In the genomic region with DNA sequence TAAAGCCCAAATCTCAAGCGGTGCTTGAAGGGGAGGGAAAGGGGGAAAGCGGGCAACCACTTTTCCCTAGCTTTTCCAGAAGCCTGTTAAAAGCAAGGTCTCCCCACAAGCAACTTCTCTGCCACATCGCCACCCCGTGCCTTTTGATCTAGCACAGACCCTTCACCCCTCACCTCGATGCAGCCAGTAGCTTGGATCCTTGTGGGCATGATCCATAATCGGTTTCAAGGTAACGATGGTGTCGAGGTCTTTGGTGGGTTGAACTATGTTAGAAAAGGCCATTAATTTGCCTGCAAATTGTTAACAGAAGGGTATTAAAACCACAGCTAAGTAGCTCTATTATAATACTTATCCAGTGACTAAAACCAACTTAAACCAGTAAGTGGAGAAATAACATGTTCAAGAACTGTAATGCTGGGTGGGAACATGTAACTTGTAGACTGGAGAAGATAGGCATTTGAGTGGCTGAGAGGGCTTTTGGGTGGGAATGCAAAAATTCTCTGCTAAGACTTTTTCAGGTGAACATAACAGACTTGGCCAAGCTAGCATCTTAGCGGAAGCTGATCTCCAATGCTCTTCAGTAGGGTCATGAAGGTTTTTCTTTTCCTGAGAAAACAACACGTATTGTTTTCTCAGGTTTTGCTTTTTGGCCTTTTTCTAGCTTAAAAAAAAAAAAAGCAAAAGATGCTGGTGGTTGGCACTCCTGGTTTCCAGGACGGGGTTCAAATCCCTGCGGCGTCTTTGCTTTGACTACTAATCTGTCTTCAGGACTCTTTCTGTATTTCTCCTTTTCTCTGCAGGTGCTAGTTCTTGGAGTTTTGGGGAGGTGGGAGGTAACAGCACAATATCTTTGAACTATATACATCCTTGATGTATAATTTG, we compare ENCODE assay signal across 8 cellular contexts. TPM values are rescaled to one million over a fixed set of nuclear protein-coding genes. Genes with fewer than 3 reads are reported as not detected.
A peak's percentile ranks its signal among the peaks of the same experiment; 100 is the strongest.
DNase-seq lines count a peak whose midpoint lies in the region; ATAC-seq and TF ChIP-seq lines count a peak whose summit lies in the region.

No MANE protein-coding gene starts in this region.

- H3K9me3 ChIP-seq in BLaER1, result no peaks in the 10 kb centered on the region
- H3K9me3 ChIP-seq in IMR-90 (ENCODE audit: control insufficient read depth, insufficient read depth, low read length), result no peaks in the 10 kb centered on the region
- H3K9me3 ChIP-seq in mononuclear cell (ENCODE audit: low read depth, low read length), result no peaks in the 10 kb centered on the region
- H3K9me3 ChIP-seq in SJCRH30 (replicated peaks), result no peaks in the 10 kb centered on the region

- ATAC-seq in IMR-90 (ENCODE audit: low read depth), result no peak

- TF ChIP-seq CTCF in IMR-90 (conservative IDR thresholded peaks at IDR 0.05; ENCODE audit: low read depth, low read length) (no peak), cardiac fibroblast (IDR thresholded peaks at IDR 0.05; ENCODE audit: low read depth, low read length) (no peak)

- H3K4me2 ChIP-seq in BLaER1, result peak overlapping the region; percentile 93
- peak overlapping the region; percentile 74 for H3K4me2 ChIP-seq in IMR-90 (ENCODE audit: low read depth, low read length)

- DNase-seq in IMR-90, result peak; percentile 52
- peak; percentile 62 to 70 for DNase-seq in cardiac fibroblast (ENCODE audit: low read depth in 2 of 2)
- no peak for DNase-seq in NCI-H1417 treated with DMSO at 0.1 percent for 48 hours (lab: John Stamatoyannopoulos, UW)
- no peak for DNase-seq in SJCRH30
- no peak for DNase-seq in islet precursor cell
- DNase-seq in ecto neural progenitor cell (ENCODE audit: low spot score), result no peak

- WGBS in IMR-90 (ENCODE audit: extremely low coverage in 2 of 2, insufficient read length in 1 of 2), 2 experiments, result 38% methylated on average over 2 of the region's 13 CpGs; no CpG with 5 or more reads in 1 of the 2 experiments

- peaks cover 0 to 29% of the 10 kb centered on the region in 2 experiments; a peak in 2 of 4 replicates for H3K79me1 ChIP-seq in IMR-90 (ENCODE audit: low read depth in 1 of 2, low read length in 2 of 2)

- H2BK120ac ChIP-seq in IMR-90 (ENCODE audit: low read depth, low read length), result no peak overlapping the region

- no peak overlapping the region for H2AK5ac ChIP-seq in IMR-90 (ENCODE audit: low read depth, low read length)

- in situ Hi-C loops in IMR-90 (cut with MboI; ENCODE audit: low sequenced_read_pairs), result loop anchor here (5.0 kb wide), 1 partner anchor 33 kb away; no protein-coding TSS in a partner anchor

- H2AFZ ChIP-seq in IMR-90 (replicated peaks; ENCODE audit: low read length, poor library complexity), result peak overlapping the region; percentile 53

- POLR2A ChIA-PET in IMR-90 (lab: Charles Lee; ENCODE audit: unreplicated experiment), result interaction anchor here (0.6 to 14.2 kb wide), 10 partner anchors 7 to 135 kb away, joined by 3 to 494 read pairs (median 18); partner anchors contain the start of genes FRMD8, MALAT1 and NEAT1

- H3K56ac ChIP-seq in IMR-90 (ENCODE audit: extremely low read depth, insufficient read depth, low read length), result peak overlapping the region; percentile 82; the same call in 1 of the 2 replicates

- peak overlapping the region; percentile 62 for H3K4ac ChIP-seq in IMR-90 (ENCODE audit: low read depth, low read length)

- no peak overlapping the region for H4K5ac ChIP-seq in IMR-90 (ENCODE audit: low read depth, low read length)

- dilution Hi-C loops in IMR-90 (cut with HindIII; ENCODE audit: low sequenced_read_pairs, unreplicated experiment), result no loop called here

- TF ChIP-seq POLR2A in IMR-90 (IDR thresholded peaks at IDR 0.05; ENCODE audit: low read depth, low read length), result no peak

- intact Hi-C loops in IMR-90 (cut with micrococcal nuclease), result loop anchor here (5.0 kb wide), 1 partner anchor 33 kb away; no protein-coding TSS in a partner anchor

- H3K23ac ChIP-seq in IMR-90 (ENCODE audit: low read depth, low read length), result peak overlapping the region; percentile 95

- H3K4me1 ChIP-seq in BLaER1, result peaks cover 64% of the 10 kb centered on the region
- H3K4me1 ChIP-seq in IMR-90 (ENCODE audit: control insufficient read depth, insufficient read depth, low read length), result no peaks in the 10 kb centered on the region
- peaks cover 60% of the 10 kb centered on the region for H3K4me1 ChIP-seq in mononuclear cell (ENCODE audit: insufficient read depth, low read length)
- H3K4me1 ChIP-seq in SJCRH30, result peaks cover 12% of the 10 kb centered on the region; the same call in 1 of the 2 replicates

- H2BK15ac ChIP-seq in IMR-90 (ENCODE audit: low read depth, low read length), result no peak overlapping the region

- H3K9ac ChIP-seq in BLaER1, result peak overlapping the region; percentile 100
- peak overlapping the region; percentile 97 for H3K9ac ChIP-seq in IMR-90 (ENCODE audit: low read depth, low read length)

- H2AK9ac ChIP-seq in IMR-90 (replicated peaks; ENCODE audit: low read depth, low read length, poor library complexity), result peak overlapping the region; percentile 52

- TSS peak; percentile 19 for BruUV-seq in IMR-90 (replicated peaks; lab: Mats Ljungman, UMichigan)

- H3K36me3 ChIP-seq in BLaER1, result peaks cover 63% of the 10 kb centered on the region
- peaks cover 47% of the 10 kb centered on the region for H3K36me3 ChIP-seq in IMR-90 (ENCODE audit: control insufficient read depth, insufficient read depth, low read length)
- peaks cover 56% of the 10 kb centered on the region for H3K36me3 ChIP-seq in SJCRH30

- H4K20me1 ChIP-seq in BLaER1 (peaks cover 72% of the 10 kb centered on the region), IMR-90 (ENCODE audit: insufficient read depth, low read length) (peaks cover 74% of the 10 kb centered on the region)

- H2BK20ac ChIP-seq in IMR-90 (ENCODE audit: low read depth, low read length), result no peak overlapping the region

- H3K4me3 ChIP-seq in BLaER1 (peak overlapping the region; percentile 83), IMR-90 (ENCODE audit: insufficient read depth, low read depth, low read length) (peak overlapping the region; percentile 72), cardiac fibroblast (replicated peaks in 1 of 2; ENCODE audit: low read depth in 2 of 2, low read length in 2 of 2) (peak overlapping the region; percentile 74 to 93), mononuclear cell (ENCODE audit: low read length) (peak overlapping the region; percentile 99), SJCRH30 (no peak overlapping the region)

- H3K27ac ChIP-seq in BLaER1 (peak overlapping the region; percentile 100), IMR-90 (ENCODE audit: insufficient read depth, low read length) (peak overlapping the region; percentile 24), SJCRH30 (no peak overlapping the region)

- no peaks in the 10 kb centered on the region for H3K9me1 ChIP-seq in IMR-90 (ENCODE audit: insufficient read depth, low read length)

- no peak for TF ChIP-seq RAD21 in IMR-90 (IDR thresholded peaks at IDR 0.05; ENCODE audit: low read length)

- CTCF ChIA-PET in IMR-90 (lab: Yijun Ruan, JAX), result interaction anchor here (1.1 kb wide), 1 partner anchor 26 kb away, joined by 3 read pairs; no protein-coding TSS in a partner anchor

- H3K14ac ChIP-seq in IMR-90 (replicated peaks; ENCODE audit: low read depth, low read length), result peak overlapping the region; percentile 95

- peak overlapping the region; percentile 0; the same call in 1 of the 2 replicates for H3K18ac ChIP-seq in IMR-90 (ENCODE audit: low read depth, low read length)

- 0 out of 4 replicates have a peak overlapping the region, but pooled peaks of 1 of the 2 experiments have one; percentile 1 for H4K8ac ChIP-seq in IMR-90 (ENCODE audit: low read depth in 2 of 2, low read length in 2 of 2)

- no peaks in the 10 kb centered on the region for H3K27me3 ChIP-seq in BLaER1
- no peaks in the 10 kb centered on the region for H3K27me3 ChIP-seq in IMR-90 (ENCODE audit: control insufficient read depth, insufficient read depth, low read length)
- no peaks in the 10 kb centered on the region for H3K27me3 ChIP-seq in mononuclear cell (ENCODE audit: insufficient read depth, low read length)
- no peaks in the 10 kb centered on the region for H3K27me3 ChIP-seq in SJCRH30

- H4K91ac ChIP-seq in IMR-90 (ENCODE audit: insufficient read depth, low read depth, low read length), result no peak overlapping the region

- peak overlapping the region; percentile 84 for H2BK5ac ChIP-seq in IMR-90 (ENCODE audit: low read depth, low read length, poor library complexity, severe bottlenecking)

TF ChIP-seq in IMR-90, 13 proteins besides CTCF, POLR2A, EP300 and RAD21:
- TF ChIP-seq, protein P1, sequence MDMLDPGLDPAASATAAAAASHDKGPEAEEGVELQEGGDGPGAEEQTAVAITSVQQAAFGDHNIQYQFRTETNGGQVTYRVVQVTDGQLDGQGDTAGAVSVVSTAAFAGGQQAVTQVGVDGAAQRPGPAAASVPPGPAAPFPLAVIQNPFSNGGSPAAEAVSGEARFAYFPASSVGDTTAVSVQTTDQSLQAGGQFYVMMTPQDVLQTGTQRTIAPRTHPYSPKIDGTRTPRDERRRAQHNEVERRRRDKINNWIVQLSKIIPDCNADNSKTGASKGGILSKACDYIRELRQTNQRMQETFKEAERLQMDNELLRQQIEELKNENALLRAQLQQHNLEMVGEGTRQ (IDR thresholded peaks at IDR 0.05; ENCODE audit: low read depth, low read length), result 0 out of 2 replicates have a peak, but pooled peaks have one; percentile 2
- no peak for TF ChIP-seq RFX5 (IDR thresholded peaks at IDR 0.05; ENCODE audit: low read depth, low read length)
- no peak for TF ChIP-seq FOS (IDR thresholded peaks at IDR 0.05; ENCODE audit: low read depth, low read length)
- no peak for TF ChIP-seq MAZ (IDR thresholded peaks at IDR 0.05; ENCODE audit: borderline replicate concordance, low read depth, low read length)
- no peak for TF ChIP-seq BHLHE40 (IDR thresholded peaks at IDR 0.05; ENCODE audit: low read depth, low read length)

RNA-seq across cellular contexts. Expression of gene MALAT1, which starts 6.8 kb away (rescaled TPM):
- total RNA-seq in IMR-90 (2012; rRNA removed) (3,569 and 5,244 TPM in 2 replicates), mononuclear cell (22,943 TPM)
- 430 and 636 TPM in 2 replicates for polyA plus RNA-seq in IMR-90 (2012; rRNA removed)
- polyA plus RNA-seq in IMR-90 (2012; cell fraction: cytosol; rRNA removed), result 4.7 and 16.7 TPM in 2 replicates
- 481 and 5,232 TPM in 2 replicates for polyA plus RNA-seq in IMR-90 (2012; cell fraction: nucleus; rRNA removed; ENCODE audit: low replicate concordance)
- 496 and 686 TPM in 2 replicates for total RNA-seq in SJCRH30 (2014; rRNA removed; shearing (Covaris generic))

RNA-seq across cellular contexts. Expression of gene SCYL1, which starts 19.2 kb away (rescaled TPM):
- total RNA-seq in IMR-90 (2012; rRNA removed) (95.8 and 96.4 TPM in 2 replicates), mononuclear cell (36.4 TPM)
- 150 and 172 TPM in 2 replicates for polyA plus RNA-seq in IMR-90 (2012; rRNA removed)
- polyA plus RNA-seq in IMR-90 (2012; cell fraction: cytosol; rRNA removed), result 166 and 172 TPM in 2 replicates
- 173 and 359 TPM in 2 replicates for polyA plus RNA-seq in IMR-90 (2012; cell fraction: nucleus; rRNA removed; ENCODE audit: low replicate concordance)
- 39.1 and 41.8 TPM in 2 replicates for total RNA-seq in SJCRH30 (2014; rRNA removed; shearing (Covaris generic))

RNA-seq across cellular contexts. Expression of gene LTBP3, which starts 52.5 kb away (rescaled TPM):
- total RNA-seq in IMR-90 (2012; rRNA removed) (6.6 and 8.3 TPM in 2 replicates), mononuclear cell (25.6 TPM)
- polyA plus RNA-seq in IMR-90 (2012; rRNA removed), result 145 and 216 TPM in 2 replicates
- 229 and 255 TPM in 2 replicates for polyA plus RNA-seq in IMR-90 (2012; cell fraction: cytosol; rRNA removed)
- 685 and 1,572 TPM in 2 replicates for polyA plus RNA-seq in IMR-90 (2012; cell fraction: nucleus; rRNA removed; ENCODE audit: low replicate concordance)
- 13.2 and 17.2 TPM in 2 replicates for total RNA-seq in SJCRH30 (2014; rRNA removed; shearing (Covaris generic))

Comparison
In these comparisons a context has a peak if more than half of its experiments do, and no peak if none do; other contexts are left out.
1. DNase-seq: peak in IMR-90 (single experiment) and cardiac fibroblast (2 of 2); none in NCI-H1417 treated with DMSO at 0.1 percent for 48 hours (single experiment), SJCRH30 (0 of 2), islet precursor cell (single experiment) and ecto neural progenitor cell (single experiment).